Comparison of ENCODE assay signal across 25 cellular contexts in the genomic region with DNA sequence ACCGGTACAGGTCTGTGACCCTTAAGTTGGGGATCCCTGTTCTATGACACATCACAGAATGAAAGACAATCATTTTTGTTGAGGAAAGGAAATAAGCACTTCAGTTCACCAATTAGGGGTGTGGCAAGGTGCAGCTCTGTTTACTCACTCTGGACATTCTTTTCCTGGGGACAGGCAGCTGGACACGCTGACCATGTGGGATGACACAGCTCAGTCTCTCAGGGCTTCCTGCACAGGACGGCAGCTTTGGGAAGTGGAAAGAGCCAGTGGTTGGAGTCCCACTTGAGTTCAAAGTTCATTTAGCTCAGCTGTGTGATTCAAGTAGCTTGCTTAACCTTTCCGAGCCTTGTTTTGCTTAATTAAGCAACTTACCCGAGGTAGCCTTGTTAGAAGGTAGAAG. TPM values are rescaled to one million over a fixed set of nuclear protein-coding genes. Genes with fewer than 3 reads are reported as not detected.
"Had no signal": no experiment of that assay in that cellular context is flagged by ENCODE, and none has a peak within 500 bp of the region (broad histone marks: within the 10 kb centered on the region; RNA-seq: fewer than 3 reads in every experiment).

No MANE protein-coding gene starts in this region.

- H3K4me1 Mint-ChIP-seq: activated B cell treated with CpG ODN at 0.5 μM for 24 hours; activated naive CD8-positive, alpha-beta T cell treated with anti-CD3 and anti-CD28 coated beads, Interleukin-2, amount 10 ng/mL, durations not matched to agents 7 days and 5 days; neural crest cell; stimulated activated effector memory CD8-positive, alpha-beta T cell treated with anti-CD3 and anti-CD28 coated beads, Interleukin-12 subunit alpha, Interleukin-12 subunit beta, amount 100 ng/mL, for 72 hours had no signal

- H3K36me3 ChIP-seq: gastroesophageal sphincter, tibial artery had no signal

- H3K36me3 Mint-ChIP-seq: stimulated activated effector memory CD8-positive, alpha-beta T cell treated with anti-CD3 and anti-CD28 coated beads, Interleukin-12 subunit alpha, Interleukin-12 subunit beta, amount 100 ng/mL, for 72 hours had no signal

- H3K4me1 ChIP-seq: gastroesophageal sphincter, tibial artery had no signal

- H3K4me3 Mint-ChIP-seq: activated B cell treated with CpG ODN at 0.5 μM for 24 hours; activated CD4-positive, alpha-beta T cell treated with anti-CD3 and anti-CD28 coated beads for 36 hours; activated naive CD8-positive, alpha-beta T cell treated with anti-CD3 and anti-CD28 coated beads, Interleukin-2, amount 10 ng/mL, durations not matched to agents 7 days and 5 days; activated T-cell treated with anti-CD3 and anti-CD28 coated beads, Interleukin-2, amount 50 U/mL, for 24 hours; activated T-helper 17 cell treated with anti-CD3 and anti-CD28 coated beads, Interleukin-2, amount 50 U/mL, for 72 hours; endodermal cell; naive thymus-derived CD4-positive, alpha-beta T cell; neural crest cell; stimulated activated effector memory CD8-positive, alpha-beta T cell treated with anti-CD3 and anti-CD28 coated beads, Interleukin-12 subunit alpha, Interleukin-12 subunit beta, amount 100 ng/mL, for 72 hours; stimulated activated naive CD8-positive, alpha-beta T cell treated with anti-CD3 and anti-CD28 coated beads, Interleukin-15, amount 100 ng/mL, for 72 hours had no signal

- DNase-seq: activated B cell treated with CpG ODN at 0.5 μM for 24 hours; activated CD4-positive, alpha-beta T cell treated with anti-CD3 and anti-CD28 coated beads for 36 hours; activated CD4-positive, alpha-beta T cell treated with anti-CD3 and anti-CD28 coated beads, Interleukin-2, amount 50 U/mL, for 4 hours; activated CD8-positive, alpha-beta memory T cell treated with anti-CD3 and anti-CD28 coated beads for 24 hours; activated CD8-positive, alpha-beta memory T cell treated with anti-CD3 and anti-CD28 coated beads, Interleukin-2, amount 50 U/mL, for 4 hours; activated naive CD4-positive, alpha-beta T cell treated with Interleukin-2 at 50 U/mL for 16 hours; activated naive CD8-positive, alpha-beta T cell treated with anti-CD3 and anti-CD28 coated beads, Interleukin-2, amount 10 ng/mL, durations not matched to agents 7 days and 5 days; activated T-cell treated with anti-CD3 and anti-CD28 coated beads, Interleukin-2, amount 50 U/mL, for 24 hours; amniotic stem cell; cortex of kidney; endodermal cell; head of caudate nucleus; mesendoderm; naive thymus-derived CD4-positive, alpha-beta T cell; small intestine; stimulated activated CD4-positive, alpha-beta T cell treated with anti-CD3 and anti-CD28 coated beads, Interleukin-2, amount 100 ng/mL, for 24 hours; stimulated activated naive CD8-positive, alpha-beta T cell treated with anti-CD3 and anti-CD28 coated beads, Interleukin-15, amount 100 ng/mL, for 72 hours; T-helper 9 cell; tibial artery had no signal

- H3K4me3 ChIP-seq: gastroesophageal sphincter, tibial artery had no signal

- ATAC-seq: activated CD4-positive, alpha-beta T cell treated with anti-CD3 and anti-CD28 coated beads for 36 hours; activated T-helper 17 cell treated with anti-CD3 and anti-CD28 coated beads, Interleukin-2, amount 50 U/mL, for 72 hours; gastroesophageal sphincter; naive thymus-derived CD4-positive, alpha-beta T cell; sciatic nerve; stimulated activated effector memory CD8-positive, alpha-beta T cell treated with anti-CD3 and anti-CD28 coated beads, Interleukin-12 subunit alpha, Interleukin-12 subunit beta, amount 100 ng/mL, for 72 hours; stimulated activated naive CD8-positive, alpha-beta T cell treated with anti-CD3 and anti-CD28 coated beads, Interleukin-15, amount 100 ng/mL, for 72 hours had no signal

- H3K27me3 ChIP-seq: gastroesophageal sphincter, tibial artery had no signal

- H3K27ac Mint-ChIP-seq: activated B cell treated with CpG ODN at 0.5 μM for 24 hours; activated CD4-positive, alpha-beta T cell treated with anti-CD3 and anti-CD28 coated beads for 36 hours; activated naive CD8-positive, alpha-beta T cell treated with anti-CD3 and anti-CD28 coated beads, Interleukin-2, amount 10 ng/mL, durations not matched to agents 7 days and 5 days; activated T-cell treated with anti-CD3 and anti-CD28 coated beads, Interleukin-2, amount 50 U/mL, for 24 hours; activated T-helper 17 cell treated with anti-CD3 and anti-CD28 coated beads, Interleukin-2, amount 50 U/mL, for 72 hours; endodermal cell; stimulated activated effector memory CD8-positive, alpha-beta T cell treated with anti-CD3 and anti-CD28 coated beads, Interleukin-12 subunit alpha, Interleukin-12 subunit beta, amount 100 ng/mL, for 72 hours; stimulated activated naive CD8-positive, alpha-beta T cell treated with anti-CD3 and anti-CD28 coated beads, Interleukin-15, amount 100 ng/mL, for 72 hours had no signal

- H3K27me3 Mint-ChIP-seq: activated B cell treated with CpG ODN at 0.5 μM for 24 hours; activated CD4-positive, alpha-beta T cell treated with anti-CD3 and anti-CD28 coated beads for 36 hours; activated naive CD8-positive, alpha-beta T cell treated with anti-CD3 and anti-CD28 coated beads, Interleukin-2, amount 10 ng/mL, durations not matched to agents 7 days and 5 days; stimulated activated naive CD8-positive, alpha-beta T cell treated with anti-CD3 and anti-CD28 coated beads, Interleukin-15, amount 100 ng/mL, for 72 hours had no signal

- H3K9me3 ChIP-seq: gastroesophageal sphincter, tibial artery had no signal

- H3K9me3 Mint-ChIP-seq: activated B cell treated with CpG ODN at 0.5 μM for 24 hours; activated T-cell treated with anti-CD3 and anti-CD28 coated beads, Interleukin-2, amount 50 U/mL, for 24 hours; activated T-helper 17 cell treated with anti-CD3 and anti-CD28 coated beads, Interleukin-2, amount 50 U/mL, for 72 hours; endodermal cell; naive thymus-derived CD4-positive, alpha-beta T cell; stimulated activated effector memory CD8-positive, alpha-beta T cell treated with anti-CD3 and anti-CD28 coated beads, Interleukin-12 subunit alpha, Interleukin-12 subunit beta, amount 100 ng/mL, for 72 hours; stimulated activated naive CD8-positive, alpha-beta T cell treated with anti-CD3 and anti-CD28 coated beads, Interleukin-15, amount 100 ng/mL, for 72 hours had no signal

RNA-seq across cellular contexts. Expression of gene NDNF, which starts 55.7 kb away (rescaled TPM):
- total RNA-seq: activated B cell treated with CpG ODN at 0.5 μM for 24 hours; naive thymus-derived CD4-positive, alpha-beta T cell; renal cortical epithelial cell had no signal
